Comparison of ENCODE assay signal across 9 cellular contexts in genomic region chr5:121189569-121190305, GRCh38.
DNase-seq lines count a peak whose midpoint lies in the region; ATAC-seq and TF ChIP-seq lines count a peak whose summit lies in the region.
"Had no signal": no experiment of that assay in that cellular context is flagged by ENCODE, and none has a peak within 500 bp of the region (broad histone marks: within the 10 kb centered on the region; RNA-seq: fewer than 3 reads in every experiment).

No MANE protein-coding gene starts in this region.

- no peak overlapping the region for H4K8ac ChIP-seq in trophoblast cell (ENCODE audit: low read depth, low read length)

- no peak for ATAC-seq in GM21381 (IDR thresholded peaks at IDR 0.05; ENCODE audit: unreplicated experiment)
- no peak for ATAC-seq in GM18870 (IDR thresholded peaks at IDR 0.05; ENCODE audit: unreplicated experiment)
- ATAC-seq: left ventricle myocardium superior had no signal

- H3K18ac ChIP-seq in trophoblast cell (ENCODE audit: low read length), result no peak overlapping the region

- no peak overlapping the region for H2BK5ac ChIP-seq in trophoblast cell (ENCODE audit: low read depth, low read length, poor library complexity)

- no peak for TF ChIP-seq CTCF in MM.1S (IDR thresholded peaks at IDR 0.05; ENCODE audit: low read length)

- H3K9me3 ChIP-seq in trophoblast cell (ENCODE audit: insufficient read depth, low read depth, low read length), result no peaks in the 10 kb centered on the region
- H3K9me3 ChIP-seq in MM.1S (replicated peaks; ENCODE audit: insufficient read depth, low read length), result no peaks in the 10 kb centered on the region

- no peaks in the 10 kb centered on the region for H3K79me2 ChIP-seq in trophoblast cell (ENCODE audit: control insufficient read depth, insufficient read depth, low read length, poor library complexity)
- no peaks in the 10 kb centered on the region for H3K79me2 ChIP-seq in MM.1S (ENCODE audit: low read length)

- H3K79me1 ChIP-seq in trophoblast cell (ENCODE audit: low read length), result no peaks in the 10 kb centered on the region

- H3K27me3 ChIP-seq in trophoblast cell (ENCODE audit: insufficient read depth, low read length), result no peaks in the 10 kb centered on the region
- no peaks in the 10 kb centered on the region for H3K27me3 ChIP-seq in MM.1S (replicated peaks; ENCODE audit: insufficient read depth, low read length)

- H4K91ac ChIP-seq in trophoblast cell (ENCODE audit: low read depth, low read length), result no peak overlapping the region

- H3K36me3 ChIP-seq in trophoblast cell (ENCODE audit: control insufficient read depth in 1 of 2, insufficient read depth in 2 of 2, low read length in 2 of 2), result no peaks in the 10 kb centered on the region
- H3K36me3 ChIP-seq in MM.1S (replicated peaks; ENCODE audit: insufficient read depth, low read length), result no peaks in the 10 kb centered on the region

- no peak overlapping the region for H4K12ac ChIP-seq in trophoblast cell (ENCODE audit: low read depth, low read length)

- H3K9me2 ChIP-seq in MM.1S (replicated peaks; ENCODE audit: insufficient read depth, low read length), result no peaks in the 10 kb centered on the region

- no peak overlapping the region for H3K27ac ChIP-seq in trophoblast cell (ENCODE audit: low read depth, low read length)
- H3K27ac ChIP-seq in MM.1S (ENCODE audit: low read length), result no peak overlapping the region

- no peaks in the 10 kb centered on the region for H3F3A ChIP-seq in MM.1S (ENCODE audit: insufficient read depth, low read length)

- H3K14ac ChIP-seq in trophoblast cell (ENCODE audit: low read length), result no peak overlapping the region

- H3K9ac ChIP-seq in trophoblast cell (ENCODE audit: low read length) (no peak overlapping the region), MM.1S (ENCODE audit: low read length) (no peak overlapping the region)

- H2AK5ac ChIP-seq in trophoblast cell (ENCODE audit: low read length), result no peak overlapping the region

- H3K4me3 ChIP-seq in trophoblast cell (ENCODE audit: low read depth, low read length) (no peak overlapping the region), MM.1S (ENCODE audit: low read length) (no peak overlapping the region)

- no peak overlapping the region for H3K4ac ChIP-seq in trophoblast cell (ENCODE audit: low read depth, low read length)

- in situ Hi-C loops in G401 (cut with HindIII; ENCODE audit: low sequenced_read_pairs), result no loop called here

- H4K20me1 ChIP-seq in MM.1S (ENCODE audit: insufficient read depth, low read length), result no peaks in the 10 kb centered on the region

- peak; percentile 23 for DNase-seq in G401 (ENCODE audit: low spot score)
- DNase-seq in NCI-H446 (lab: John Stamatoyannopoulos, UW), result peak; percentile 3 to 35
- DNase-seq in dermis blood vessel endothelial cell, result peak; percentile 81
- DNase-seq in trophoblast cell, result peak; percentile 18 to 69
- no peak for DNase-seq in MM.1S
- DNase-seq: left ventricle myocardium superior, T-helper 9 cell had no signal

- H3K4me2 ChIP-seq in trophoblast cell (ENCODE audit: low read length), result no peak overlapping the region
- H3K4me2 ChIP-seq in MM.1S (ENCODE audit: low read depth, low read length), result no peak overlapping the region

- no peak overlapping the region for H2BK120ac ChIP-seq in trophoblast cell (ENCODE audit: insufficient read depth, low read length, poor library complexity)

- H2BK12ac ChIP-seq in trophoblast cell (ENCODE audit: low read length), result no peak overlapping the region

- WGBS in trophoblast cell (ENCODE audit: extremely low coverage, insufficient coverage, insufficient read length), result no CpG with 5 or more reads among the region's 3 CpGs

- no peak overlapping the region for H3K23ac ChIP-seq in trophoblast cell (ENCODE audit: low read length)

- no peak overlapping the region for H2AFZ ChIP-seq in trophoblast cell (ENCODE audit: insufficient read depth, low read length, poor library complexity)
- H2AFZ ChIP-seq in MM.1S (ENCODE audit: low read length), result no peak overlapping the region

- H3K4me1 ChIP-seq in trophoblast cell (ENCODE audit: control insufficient read depth in 1 of 2, insufficient read depth in 2 of 2, low read length in 2 of 2), result no peaks in the 10 kb centered on the region
- no peaks in the 10 kb centered on the region for H3K4me1 ChIP-seq in MM.1S (ENCODE audit: low read length)
